14 cellular contexts compared by ENCODE assay signal in genomic region chr4:11774346-11774745, GRCh38.
DNase-seq lines count a peak whose midpoint lies in the region; ATAC-seq and TF ChIP-seq lines count a peak whose summit lies in the region.
"Had no signal": no experiment of that assay in that cellular context is flagged by ENCODE, and none has a peak within 500 bp of the region (broad histone marks: within the 10 kb centered on the region; RNA-seq: fewer than 3 reads in every experiment).

No MANE protein-coding gene starts in this region.

- no peak for TF ChIP-seq CTCF in omental fat pad (IDR thresholded peaks at IDR 0.05)
- TF ChIP-seq CTCF in upper lobe of right lung (IDR thresholded peaks at IDR 0.05): no peak

- peak; percentile 48 for ATAC-seq in left ventricle myocardium superior
- no peak for ATAC-seq in Right ventricle myocardium inferior
- ATAC-seq in omental fat pad (ENCODE audit: low FRiP score): peak; percentile 46
- ATAC-seq in upper lobe of right lung: peak; percentile 44
- ATAC-seq in HG02798 (IDR thresholded peaks at IDR 0.05; ENCODE audit: poor library complexity, unreplicated experiment): no peak

- H3K27me3 ChIP-seq in upper lobe of right lung: no peaks in the 10 kb centered on the region

- intact Hi-C loops in left ventricle myocardium superior (cut with micrococcal nuclease) (no loop called here), Right ventricle myocardium inferior (cut with DNase I) (no loop called here), upper lobe of right lung (cut with DNase I) (no loop called here)

- DNase-seq in left ventricle myocardium superior (no peak), Right ventricle myocardium inferior (ENCODE audit: missing footprints) (no peak), fibroblast of peridontal ligament (ENCODE audit: extremely low read depth) (peak; percentile 6), omental fat pad (ENCODE audit: low spot score) (no peak), upper lobe of right lung (no peak), NCI-H774 (lab: John Stamatoyannopoulos, UW) (no peak), NCI-H446 (lab: John Stamatoyannopoulos, UW) (no peak)
- DNase-seq: DMS53, NCI-H1048, NCI-H345, NCI-H69, PC-9 had no signal

- no peak overlapping the region for H3K27ac ChIP-seq in upper lobe of right lung
- H3K27ac ChIP-seq: C4-2B, PC-9 had no signal

- H3K4me1 ChIP-seq in upper lobe of right lung: no peaks in the 10 kb centered on the region

- H3K9me3 ChIP-seq in upper lobe of right lung: no peaks in the 10 kb centered on the region

- H3K4me3 ChIP-seq in upper lobe of right lung: no peak overlapping the region
- H3K4me3 ChIP-seq: PC-9 had no signal

- no peaks in the 10 kb centered on the region for H3K36me3 ChIP-seq in upper lobe of right lung

Comparison
In these comparisons a context has a peak if more than half of its experiments do, and no peak if none do; other contexts are left out.
1. ATAC-seq: peak in left ventricle myocardium superior (single experiment), omental fat pad (single experiment) and upper lobe of right lung (single experiment); none in Right ventricle myocardium inferior (single experiment) and HG02798 (single experiment).